Comparison of ENCODE assay signal across 1 cellular context in the genomic region with DNA sequence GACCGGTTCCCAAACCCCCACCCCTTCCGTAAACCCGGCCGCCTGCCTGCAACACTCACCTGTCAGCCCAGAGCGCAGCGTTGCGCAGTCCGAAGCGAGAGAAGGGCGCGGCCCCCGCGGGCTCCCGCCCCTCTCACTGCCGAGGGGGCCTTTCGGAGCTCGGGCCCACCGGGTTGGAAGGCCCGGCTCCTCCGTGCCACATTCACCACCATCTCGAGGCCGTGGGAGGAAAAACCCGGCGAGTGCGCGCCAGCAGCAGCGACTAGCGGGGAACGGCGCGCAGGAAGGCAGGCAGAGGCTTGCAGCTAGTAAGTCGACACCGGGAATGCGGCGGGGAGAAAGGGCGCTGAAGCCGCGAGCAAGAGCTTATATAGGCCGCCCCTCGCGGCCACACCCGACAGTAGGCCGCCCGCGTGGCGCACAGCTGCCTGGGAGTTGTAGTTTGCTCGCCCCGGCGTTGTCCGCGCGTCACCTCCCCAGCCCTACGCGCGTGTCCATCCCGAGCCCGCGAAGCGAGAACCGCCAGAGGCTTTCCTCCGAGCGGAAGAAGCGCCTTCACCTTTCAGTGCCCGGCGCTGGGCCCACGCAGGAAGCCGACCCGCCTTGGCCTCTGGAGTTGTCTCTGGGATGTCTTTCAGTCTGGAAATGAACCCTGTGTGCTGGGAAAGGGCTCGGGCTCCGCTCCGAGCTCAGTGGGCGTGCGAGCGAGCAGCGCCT.
A peak's percentile ranks its signal among the peaks of the same experiment; 100 is the strongest.
TF ChIP-seq lines count a peak whose summit lies in the region.

No MANE protein-coding gene starts in this region.

TF ChIP-seq in HepG2, 621 proteins besides CTCF, POLR2A, EP300 and RAD21 (continued from another document and continues in another):
- TF ChIP-seq EED (CRISPR knock-in tag; IDR thresholded peaks at IDR 0.05) (peak; percentile 35; the same call in 1 of the 2 replicates), MZF1 (CRISPR knock-in tag; IDR thresholded peaks at IDR 0.05; ENCODE audit: borderline replicate concordance) (no peak), ZBTB38 (CRISPR knock-in tag; IDR thresholded peaks at IDR 0.05) (peak; percentile 99), ELF1 (CRISPR knock-in tag; IDR thresholded peaks at IDR 0.05) (peak; percentile 66), CAMTA2 (CRISPR knock-in tag; IDR thresholded peaks at IDR 0.05; ENCODE audit: borderline replicate concordance) (peak; percentile 70; the same call in 1 of the 2 replicates), HDAC2 (CRISPR knock-in tag; IDR thresholded peaks at IDR 0.05) (peak; percentile 47), NFRKB (IDR thresholded peaks at IDR 0.05) (no peak), MIXL1 (CRISPR knock-in tag; IDR thresholded peaks at IDR 0.05) (peak; percentile 42; the same call in 1 of the 2 replicates), CHCHD3 (CRISPR knock-in tag; IDR thresholded peaks at IDR 0.05) (no peak), ARNTL (CRISPR knock-in tag; IDR thresholded peaks at IDR 0.05) (peak; percentile 52; the same call in 1 of the 2 replicates), U2AF2 (IDR thresholded peaks at IDR 0.05; ENCODE audit: low read depth, low read length) (no peak), ZSCAN22 (CRISPR knock-in tag; IDR thresholded peaks at IDR 0.05) (no peak; the same call in 1 of the 2 replicates), HCFC1 (IDR thresholded peaks at IDR 0.05; ENCODE audit: low read depth, low read length) (peak; percentile 92), ZNF782 (CRISPR knock-in tag; IDR thresholded peaks at IDR 0.05; ENCODE audit: borderline replicate concordance) (no peak; the same call in 1 of the 2 replicates), PHF21A (CRISPR knock-in tag; IDR thresholded peaks at IDR 0.05) (peak; percentile 60), TP53 (CRISPR knock-in tag; conservative IDR thresholded peaks at IDR 0.05) (peak; percentile 41; the same call in 1 of the 2 replicates), ZNF296 (CRISPR knock-in tag; conservative IDR thresholded peaks at IDR 0.05) (no peak), NR2F2 (IDR thresholded peaks at IDR 0.05; ENCODE audit: borderline replicate concordance, low read depth) (peak; percentile 68; the same call in 1 of the 2 replicates), RAD51 (IDR thresholded peaks at IDR 0.05; ENCODE audit: borderline replicate concordance) (no peak), HMG20B (CRISPR knock-in tag; conservative IDR thresholded peaks at IDR 0.05) (no peak), ZNF20 (CRISPR knock-in tag; IDR thresholded peaks at IDR 0.05) (peak; percentile 80; the same call in 1 of the 2 replicates), ATF7 (IDR thresholded peaks at IDR 0.05) (no peak), ATF7 (CRISPR knock-in tag; IDR thresholded peaks at IDR 0.05) (no peak; the same call in 1 of the 2 replicates), NCOR1 (IDR thresholded peaks at IDR 0.05; ENCODE audit: borderline replicate concordance, low read length) (peak; percentile 15; the same call in 1 of the 2 replicates), ZNF329 (CRISPR knock-in tag; IDR thresholded peaks at IDR 0.05; ENCODE audit: low read depth) (peak; percentile 92)
- TF ChIP-seq, protein P1, sequence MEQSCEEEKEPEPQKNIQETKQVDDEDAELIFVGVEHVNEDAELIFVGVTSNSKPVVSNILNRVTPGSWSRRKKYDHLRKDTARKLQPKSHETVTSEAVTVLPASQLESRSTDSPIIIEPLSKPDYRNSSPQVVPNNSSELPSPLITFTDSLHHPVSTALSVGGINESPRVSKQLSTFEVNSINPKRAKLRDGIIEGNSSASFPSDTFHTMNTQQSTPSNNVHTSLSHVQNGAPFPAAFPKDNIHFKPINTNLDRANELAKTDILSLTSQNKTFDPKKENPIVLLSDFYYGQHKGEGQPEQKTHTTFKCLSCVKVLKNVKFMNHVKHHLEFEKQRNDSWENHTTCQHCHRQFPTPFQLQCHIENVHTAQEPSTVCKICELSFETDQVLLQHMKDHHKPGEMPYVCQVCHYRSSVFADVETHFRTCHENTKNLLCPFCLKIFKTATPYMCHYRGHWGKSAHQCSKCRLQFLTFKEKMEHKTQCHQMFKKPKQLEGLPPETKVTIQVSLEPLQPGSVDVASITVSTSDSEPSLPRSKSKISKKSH (CRISPR knock-in tag; IDR thresholded peaks at IDR 0.05; ENCODE audit: borderline replicate concordance): peak; percentile 94; the same call in 1 of the 2 replicates
- TF ChIP-seq, protein P2, sequence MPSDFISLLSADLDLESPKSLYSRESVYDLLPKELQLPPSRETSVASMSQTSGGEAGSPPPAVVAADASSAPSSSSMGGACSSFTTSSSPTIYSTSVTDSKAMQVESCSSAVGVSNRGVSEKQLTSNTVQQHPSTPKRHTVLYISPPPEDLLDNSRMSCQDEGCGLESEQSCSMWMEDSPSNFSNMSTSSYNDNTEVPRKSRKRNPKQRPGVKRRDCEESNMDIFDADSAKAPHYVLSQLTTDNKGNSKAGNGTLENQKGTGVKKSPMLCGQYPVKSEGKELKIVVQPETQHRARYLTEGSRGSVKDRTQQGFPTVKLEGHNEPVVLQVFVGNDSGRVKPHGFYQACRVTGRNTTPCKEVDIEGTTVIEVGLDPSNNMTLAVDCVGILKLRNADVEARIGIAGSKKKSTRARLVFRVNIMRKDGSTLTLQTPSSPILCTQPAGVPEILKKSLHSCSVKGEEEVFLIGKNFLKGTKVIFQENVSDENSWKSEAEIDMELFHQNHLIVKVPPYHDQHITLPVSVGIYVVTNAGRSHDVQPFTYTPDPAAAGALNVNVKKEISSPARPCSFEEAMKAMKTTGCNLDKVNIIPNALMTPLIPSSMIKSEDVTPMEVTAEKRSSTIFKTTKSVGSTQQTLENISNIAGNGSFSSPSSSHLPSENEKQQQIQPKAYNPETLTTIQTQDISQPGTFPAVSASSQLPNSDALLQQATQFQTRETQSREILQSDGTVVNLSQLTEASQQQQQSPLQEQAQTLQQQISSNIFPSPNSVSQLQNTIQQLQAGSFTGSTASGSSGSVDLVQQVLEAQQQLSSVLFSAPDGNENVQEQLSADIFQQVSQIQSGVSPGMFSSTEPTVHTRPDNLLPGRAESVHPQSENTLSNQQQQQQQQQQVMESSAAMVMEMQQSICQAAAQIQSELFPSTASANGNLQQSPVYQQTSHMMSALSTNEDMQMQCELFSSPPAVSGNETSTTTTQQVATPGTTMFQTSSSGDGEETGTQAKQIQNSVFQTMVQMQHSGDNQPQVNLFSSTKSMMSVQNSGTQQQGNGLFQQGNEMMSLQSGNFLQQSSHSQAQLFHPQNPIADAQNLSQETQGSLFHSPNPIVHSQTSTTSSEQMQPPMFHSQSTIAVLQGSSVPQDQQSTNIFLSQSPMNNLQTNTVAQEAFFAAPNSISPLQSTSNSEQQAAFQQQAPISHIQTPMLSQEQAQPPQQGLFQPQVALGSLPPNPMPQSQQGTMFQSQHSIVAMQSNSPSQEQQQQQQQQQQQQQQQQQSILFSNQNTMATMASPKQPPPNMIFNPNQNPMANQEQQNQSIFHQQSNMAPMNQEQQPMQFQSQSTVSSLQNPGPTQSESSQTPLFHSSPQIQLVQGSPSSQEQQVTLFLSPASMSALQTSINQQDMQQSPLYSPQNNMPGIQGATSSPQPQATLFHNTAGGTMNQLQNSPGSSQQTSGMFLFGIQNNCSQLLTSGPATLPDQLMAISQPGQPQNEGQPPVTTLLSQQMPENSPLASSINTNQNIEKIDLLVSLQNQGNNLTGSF (CRISPR knock-in tag; IDR thresholded peaks at IDR 0.05): 0 out of 2 replicates have a peak, but pooled peaks have one; percentile 65
- TF ChIP-seq, protein P3, sequence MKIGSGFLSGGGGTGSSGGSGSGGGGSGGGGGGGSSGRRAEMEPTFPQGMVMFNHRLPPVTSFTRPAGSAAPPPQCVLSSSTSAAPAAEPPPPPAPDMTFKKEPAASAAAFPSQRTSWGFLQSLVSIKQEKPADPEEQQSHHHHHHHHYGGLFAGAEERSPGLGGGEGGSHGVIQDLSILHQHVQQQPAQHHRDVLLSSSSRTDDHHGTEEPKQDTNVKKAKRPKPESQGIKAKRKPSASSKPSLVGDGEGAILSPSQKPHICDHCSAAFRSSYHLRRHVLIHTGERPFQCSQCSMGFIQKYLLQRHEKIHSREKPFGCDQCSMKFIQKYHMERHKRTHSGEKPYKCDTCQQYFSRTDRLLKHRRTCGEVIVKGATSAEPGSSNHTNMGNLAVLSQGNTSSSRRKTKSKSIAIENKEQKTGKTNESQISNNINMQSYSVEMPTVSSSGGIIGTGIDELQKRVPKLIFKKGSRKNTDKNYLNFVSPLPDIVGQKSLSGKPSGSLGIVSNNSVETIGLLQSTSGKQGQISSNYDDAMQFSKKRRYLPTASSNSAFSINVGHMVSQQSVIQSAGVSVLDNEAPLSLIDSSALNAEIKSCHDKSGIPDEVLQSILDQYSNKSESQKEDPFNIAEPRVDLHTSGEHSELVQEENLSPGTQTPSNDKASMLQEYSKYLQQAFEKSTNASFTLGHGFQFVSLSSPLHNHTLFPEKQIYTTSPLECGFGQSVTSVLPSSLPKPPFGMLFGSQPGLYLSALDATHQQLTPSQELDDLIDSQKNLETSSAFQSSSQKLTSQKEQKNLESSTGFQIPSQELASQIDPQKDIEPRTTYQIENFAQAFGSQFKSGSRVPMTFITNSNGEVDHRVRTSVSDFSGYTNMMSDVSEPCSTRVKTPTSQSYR (CRISPR knock-in tag; IDR thresholded peaks at IDR 0.05; ENCODE audit: borderline replicate concordance): peak; percentile 14; the same call in 1 of the 2 replicates
- TF ChIP-seq, protein P4, sequence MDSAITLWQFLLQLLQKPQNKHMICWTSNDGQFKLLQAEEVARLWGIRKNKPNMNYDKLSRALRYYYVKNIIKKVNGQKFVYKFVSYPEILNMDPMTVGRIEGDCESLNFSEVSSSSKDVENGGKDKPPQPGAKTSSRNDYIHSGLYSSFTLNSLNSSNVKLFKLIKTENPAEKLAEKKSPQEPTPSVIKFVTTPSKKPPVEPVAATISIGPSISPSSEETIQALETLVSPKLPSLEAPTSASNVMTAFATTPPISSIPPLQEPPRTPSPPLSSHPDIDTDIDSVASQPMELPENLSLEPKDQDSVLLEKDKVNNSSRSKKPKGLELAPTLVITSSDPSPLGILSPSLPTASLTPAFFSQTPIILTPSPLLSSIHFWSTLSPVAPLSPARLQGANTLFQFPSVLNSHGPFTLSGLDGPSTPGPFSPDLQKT (CRISPR knock-in tag; IDR thresholded peaks at IDR 0.05; ENCODE audit: borderline replicate concordance): 0 out of 2 replicates have a peak, but pooled peaks have one; percentile 3
- TF ChIP-seq, protein P5, sequence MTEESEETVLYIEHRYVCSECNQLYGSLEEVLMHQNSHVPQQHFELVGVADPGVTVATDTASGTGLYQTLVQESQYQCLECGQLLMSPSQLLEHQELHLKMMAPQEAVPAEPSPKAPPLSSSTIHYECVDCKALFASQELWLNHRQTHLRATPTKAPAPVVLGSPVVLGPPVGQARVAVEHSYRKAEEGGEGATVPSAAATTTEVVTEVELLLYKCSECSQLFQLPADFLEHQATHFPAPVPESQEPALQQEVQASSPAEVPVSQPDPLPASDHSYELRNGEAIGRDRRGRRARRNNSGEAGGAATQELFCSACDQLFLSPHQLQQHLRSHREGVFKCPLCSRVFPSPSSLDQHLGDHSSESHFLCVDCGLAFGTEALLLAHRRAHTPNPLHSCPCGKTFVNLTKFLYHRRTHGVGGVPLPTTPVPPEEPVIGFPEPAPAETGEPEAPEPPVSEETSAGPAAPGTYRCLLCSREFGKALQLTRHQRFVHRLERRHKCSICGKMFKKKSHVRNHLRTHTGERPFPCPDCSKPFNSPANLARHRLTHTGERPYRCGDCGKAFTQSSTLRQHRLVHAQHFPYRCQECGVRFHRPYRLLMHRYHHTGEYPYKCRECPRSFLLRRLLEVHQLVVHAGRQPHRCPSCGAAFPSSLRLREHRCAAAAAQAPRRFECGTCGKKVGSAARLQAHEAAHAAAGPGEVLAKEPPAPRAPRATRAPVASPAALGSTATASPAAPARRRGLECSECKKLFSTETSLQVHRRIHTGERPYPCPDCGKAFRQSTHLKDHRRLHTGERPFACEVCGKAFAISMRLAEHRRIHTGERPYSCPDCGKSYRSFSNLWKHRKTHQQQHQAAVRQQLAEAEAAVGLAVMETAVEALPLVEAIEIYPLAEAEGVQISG (CRISPR knock-in tag; IDR thresholded peaks at IDR 0.05): peak; percentile 91
- TF ChIP-seq, protein P6, sequence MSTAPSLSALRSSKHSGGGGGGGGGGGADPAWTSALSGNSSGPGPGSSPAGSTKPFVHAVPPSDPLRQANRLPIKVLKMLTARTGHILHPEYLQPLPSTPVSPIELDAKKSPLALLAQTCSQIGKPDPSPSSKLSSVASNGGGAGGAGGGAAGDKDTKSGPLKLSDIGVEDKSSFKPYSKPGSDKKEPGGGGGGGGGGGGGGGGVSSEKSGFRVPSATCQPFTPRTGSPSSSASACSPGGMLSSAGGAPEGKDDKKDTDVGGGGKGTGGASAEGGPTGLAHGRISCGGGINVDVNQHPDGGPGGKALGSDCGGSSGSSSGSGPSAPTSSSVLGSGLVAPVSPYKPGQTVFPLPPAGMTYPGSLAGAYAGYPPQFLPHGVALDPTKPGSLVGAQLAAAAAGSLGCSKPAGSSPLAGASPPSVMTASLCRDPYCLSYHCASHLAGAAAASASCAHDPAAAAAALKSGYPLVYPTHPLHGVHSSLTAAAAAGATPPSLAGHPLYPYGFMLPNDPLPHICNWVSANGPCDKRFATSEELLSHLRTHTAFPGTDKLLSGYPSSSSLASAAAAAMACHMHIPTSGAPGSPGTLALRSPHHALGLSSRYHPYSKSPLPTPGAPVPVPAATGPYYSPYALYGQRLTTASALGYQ (CRISPR knock-in tag; IDR thresholded peaks at IDR 0.05): no peak
- TF ChIP-seq, protein P7, sequence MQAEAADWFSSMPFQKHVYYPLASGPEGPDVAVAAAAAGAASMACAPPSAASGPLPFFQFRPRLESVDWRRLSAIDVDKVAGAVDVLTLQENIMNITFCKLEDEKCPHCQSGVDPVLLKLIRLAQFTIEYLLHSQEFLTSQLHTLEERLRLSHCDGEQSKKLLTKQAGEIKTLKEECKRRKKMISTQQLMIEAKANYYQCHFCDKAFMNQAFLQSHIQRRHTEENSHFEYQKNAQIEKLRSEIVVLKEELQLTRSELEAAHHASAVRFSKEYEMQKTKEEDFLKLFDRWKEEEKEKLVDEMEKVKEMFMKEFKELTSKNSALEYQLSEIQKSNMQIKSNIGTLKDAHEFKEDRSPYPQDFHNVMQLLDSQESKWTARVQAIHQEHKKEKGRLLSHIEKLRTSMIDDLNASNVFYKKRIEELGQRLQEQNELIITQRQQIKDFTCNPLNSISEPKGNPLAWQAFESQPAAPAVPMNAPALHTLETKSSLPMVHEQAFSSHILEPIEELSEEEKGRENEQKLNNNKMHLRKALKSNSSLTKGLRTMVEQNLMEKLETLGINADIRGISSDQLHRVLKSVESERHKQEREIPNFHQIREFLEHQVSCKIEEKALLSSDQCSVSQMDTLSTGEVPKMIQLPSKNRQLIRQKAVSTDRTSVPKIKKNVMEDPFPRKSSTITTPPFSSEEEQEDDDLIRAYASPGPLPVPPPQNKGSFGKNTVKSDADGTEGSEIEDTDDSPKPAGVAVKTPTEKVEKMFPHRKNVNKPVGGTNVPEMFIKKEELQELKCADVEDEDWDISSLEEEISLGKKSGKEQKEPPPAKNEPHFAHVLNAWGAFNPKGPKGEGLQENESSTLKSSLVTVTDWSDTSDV (CRISPR knock-in tag; IDR thresholded peaks at IDR 0.05): no peak; the same call in 1 of the 2 replicates
- TF ChIP-seq, protein P8, sequence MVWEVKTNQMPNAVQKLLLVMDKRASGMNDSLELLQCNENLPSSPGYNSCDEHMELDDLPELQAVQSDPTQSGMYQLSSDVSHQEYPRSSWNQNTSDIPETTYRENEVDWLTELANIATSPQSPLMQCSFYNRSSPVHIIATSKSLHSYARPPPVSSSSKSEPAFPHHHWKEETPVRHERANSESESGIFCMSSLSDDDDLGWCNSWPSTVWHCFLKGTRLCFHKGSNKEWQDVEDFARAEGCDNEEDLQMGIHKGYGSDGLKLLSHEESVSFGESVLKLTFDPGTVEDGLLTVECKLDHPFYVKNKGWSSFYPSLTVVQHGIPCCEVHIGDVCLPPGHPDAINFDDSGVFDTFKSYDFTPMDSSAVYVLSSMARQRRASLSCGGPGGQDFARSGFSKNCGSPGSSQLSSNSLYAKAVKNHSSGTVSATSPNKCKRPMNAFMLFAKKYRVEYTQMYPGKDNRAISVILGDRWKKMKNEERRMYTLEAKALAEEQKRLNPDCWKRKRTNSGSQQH (CRISPR knock-in tag; IDR thresholded peaks at IDR 0.05; ENCODE audit: low read depth): peak; percentile 95
